Comparison of ENCODE assay signal across 9 cellular contexts in genomic region chr1:21607549-21608529, GRCh38.
DNase-seq lines count a peak whose midpoint lies in the region; ATAC-seq and TF ChIP-seq lines count a peak whose summit lies in the region.
"Had no signal": no experiment of that assay in that cellular context is flagged by ENCODE, and none has a peak within 500 bp of the region (broad histone marks: within the 10 kb centered on the region; RNA-seq: fewer than 3 reads in every experiment).

No MANE protein-coding gene starts in this region.

- peak overlapping the region in 3 of 4 donors; percentile 62 to 90 (median 78) for H3K4me3 Mint-ChIP-seq in IgD-negative memory B cell

- H3K27me3 Mint-ChIP-seq in IgD-negative memory B cell: peaks cover 8% of the 10 kb centered on the region

- peaks cover 4 to 10% (median 7%) of the 10 kb centered on the region in 3 donors for H3K4me1 Mint-ChIP-seq in IgD-negative memory B cell

- H3K27me3 ChIP-seq in neutrophil: peaks cover 44% of the 10 kb centered on the region
- no peaks in the 10 kb centered on the region for H3K27me3 ChIP-seq in aorta (ENCODE audit: control insufficient read depth in 1 of 2, insufficient read depth in 2 of 2, low read length in 1 of 2)
- H3K27me3 ChIP-seq: ascending aorta had no signal

- peaks cover 0 to 4% (median 0%) of the 10 kb centered on the region in 3 donors for H3K9me3 Mint-ChIP-seq in IgD-negative memory B cell

- H3K36me3 Mint-ChIP-seq in IgD-negative memory B cell: peaks cover 1% of the 10 kb centered on the region

- ATAC-seq in aorta (ENCODE audit: low FRiP score): peak; percentile 81
- no peak for ATAC-seq in HG03025 (IDR thresholded peaks at IDR 0.05; ENCODE audit: low FRiP score, unreplicated experiment)

- H3K4me3 ChIP-seq in fibroblast of the aortic adventitia (ENCODE audit: low read depth, low read length) (no peak overlapping the region), neutrophil (ENCODE audit: low read depth in 1 of 2, low read length in 1 of 2) (peak overlapping the region; percentile 23 to 47), aorta (ENCODE audit: low read length in 2 of 2) (no peak overlapping the region)
- H3K4me3 ChIP-seq: ascending aorta had no signal

- intact Hi-C loops in aorta (cut with DNase I): no loop called here

- H3K36me3 ChIP-seq in neutrophil (no peaks in the 10 kb centered on the region), aorta (ENCODE audit: control insufficient read depth in 1 of 2, insufficient read depth in 2 of 2, low read length in 1 of 2) (no peaks in the 10 kb centered on the region)
- H3K36me3 ChIP-seq: ascending aorta had no signal

- 32 to 38% methylated on average over 37 of the region's 37 CpGs for WGBS in aorta, 2 donors

- DNase-seq in activated gamma-delta T cell treated with Interleukin-2 at 50 U/mL for 16 hours (peak; percentile 10), activated gamma-delta T cell (lab: John Stamatoyannopoulos, UW) (no peak), fibroblast of the aortic adventitia (ENCODE audit: low read depth) (peak; percentile 55), aorta (peak; percentile 89 to 90)
- DNase-seq in activated CD4-positive, alpha-beta T cell treated with anti-CD3 and anti-CD28 coated beads, Interleukin-2, amount 50 U/mL, for 48 hours: peak; percentile 71 to 80

- H3K9me3 ChIP-seq in neutrophil (no peaks in the 10 kb centered on the region), aorta (ENCODE audit: control insufficient read depth, low read length) (no peaks in the 10 kb centered on the region)
- H3K9me3 ChIP-seq: ascending aorta had no signal

- TF ChIP-seq CTCF in fibroblast of the aortic adventitia (IDR thresholded peaks at IDR 0.05; ENCODE audit: insufficient read depth, low read length) (no peak), neutrophil (IDR thresholded peaks at IDR 0.05) (no peak)

- H3K4me1 ChIP-seq in neutrophil (ENCODE audit: control insufficient read depth in 1 of 2, insufficient read depth in 1 of 2, low read depth in 1 of 2, low read length in 1 of 2) (peaks cover 4 to 8% of the 10 kb centered on the region in 2 experiments), aorta (ENCODE audit: control insufficient read depth in 1 of 2, insufficient read depth in 2 of 2, low read length in 2 of 2) (no peaks in the 10 kb centered on the region)
- H3K4me1 ChIP-seq: ascending aorta had no signal

- no peak overlapping the region for H3K27ac ChIP-seq in neutrophil
- H3K27ac ChIP-seq in aorta (ENCODE audit: low read depth in 1 of 2, low read length in 2 of 2): no peak overlapping the region
- H3K27ac ChIP-seq: ascending aorta had no signal

- H3K27ac Mint-ChIP-seq in IgD-negative memory B cell: peak overlapping the region in 1 of 3 donors; percentile 62

Comparison
In these comparisons a context has a peak if more than half of its experiments do, and no peak if none do; other contexts are left out.
1. H3K4me3 ChIP-seq: peak in neutrophil (2 of 2); none in fibroblast of the aortic adventitia (single experiment) and aorta (0 of 2).